Comparison of ENCODE assay signal across 8 cellular contexts in genomic region chr10:102675887-102676616, GRCh38. TPM values are rescaled to one million over a fixed set of nuclear protein-coding genes. Genes with fewer than 3 reads are reported as not detected.
DNase-seq lines count a peak whose midpoint lies in the region.

No MANE protein-coding gene starts in this region.

- H3K4me1 ChIP-seq in thymus (ENCODE audit: control insufficient read depth, insufficient read depth, low read length) = peaks cover 57% of the 10 kb centered on the region

- peak overlapping the region; percentile 98 for H3K27ac ChIP-seq in thymus (ENCODE audit: low read depth)

- no peaks in the 10 kb centered on the region for H3K9me3 ChIP-seq in thymus (ENCODE audit: control insufficient read depth)

- WGBS in thymus = 38% methylated on average over 13 of the region's 13 CpGs

- DNase-seq in AG08395 (ENCODE audit: low spot score) = peak; percentile 84
- DNase-seq in HK-2 (ENCODE audit: unreplicated experiment) = peak; percentile 91
- DNase-seq in amniotic stem cell (lab: John Stamatoyannopoulos, UW) = peak; percentile 71
- DNase-seq in left kidney (ENCODE audit: low read depth, low spot score) = peak; percentile 86
- no peak for DNase-seq in HuH-7 (ENCODE audit: low spot score)
- no peak for DNase-seq in NCI-H1092 (lab: John Stamatoyannopoulos, UW)
- no peak for DNase-seq in NCI-H748 (lab: John Stamatoyannopoulos, UW; ENCODE audit: unreplicated experiment)

- H3K27me3 ChIP-seq in thymus (ENCODE audit: control insufficient read depth, insufficient read depth) = no peaks in the 10 kb centered on the region

- no peak overlapping the region for H3K4me3 ChIP-seq in thymus (ENCODE audit: low read length)

- no peaks in the 10 kb centered on the region for H3K36me3 ChIP-seq in thymus (ENCODE audit: control insufficient read depth, insufficient read depth)

RNA-seq across cellular contexts. Expression of gene TRIM8, which starts 31.8 kb away (rescaled TPM):
- polyA plus RNA-seq in thymus = 65.5 TPM

RNA-seq across cellular contexts. Expression of gene ARL3, which starts 38.1 kb away (rescaled TPM):
- 8.3 TPM for polyA plus RNA-seq in thymus

RNA-seq across cellular contexts. Expression of gene SFXN2, which starts 38.4 kb away (rescaled TPM):
- 10.8 TPM for polyA plus RNA-seq in thymus

Comparison
In these comparisons a context has a peak if more than half of its experiments do, and no peak if none do; other contexts are left out.
1. DNase-seq: peak in AG08395 (single experiment), HK-2 (single experiment), amniotic stem cell (single experiment) and left kidney (single experiment); none in HuH-7 (single experiment), NCI-H1092 (single experiment) and NCI-H748 (single experiment).